In genomic region chr5:74454263-74455030, GRCh38 we compare ENCODE assay signal across 30 cellular contexts.
"Had no signal": no experiment of that assay in that cellular context is flagged by ENCODE, and none has a peak within 500 bp of the region (broad histone marks: within the 10 kb centered on the region; RNA-seq: fewer than 3 reads in every experiment).

No MANE protein-coding gene starts in this region.

- H3K36me3 ChIP-seq: ascending aorta, cardiac muscle cell, Peyer's patch, SJSA1 had no signal

- H3K4me3 Mint-ChIP-seq: activated CD4-positive, alpha-beta T cell treated with anti-CD3 and anti-CD28 coated beads, Interleukin-2, amount 10 ng/mL, durations not matched to agents 7 days and 5 days; activated CD8-positive, alpha-beta T cell treated with anti-CD3 and anti-CD28 coated beads, Interleukin-2, amount 10 ng/mL, durations not matched to agents 7 days and 5 days; activated naive CD4-positive, alpha-beta T cell treated with anti-CD3 and anti-CD28 coated beads, Interleukin-2, amount 50 U/mL, for 24 hours; activated naive CD8-positive, alpha-beta T cell treated with anti-CD3 and anti-CD28 coated beads, Interleukin-2, amount 10 ng/mL, durations not matched to agents 7 days and 5 days; activated T-cell treated with anti-CD3 and anti-CD28 coated beads, Interleukin-2, amount 50 U/mL, for 24 hours; T-helper 1 cell treated with Interleukin-12 subunit alpha and Interleukin-12 subunit beta and Interleukin-4 antibody, amounts not matched to agents 30 μg/mL and 1 μg/mL, for 36 hours; T-helper 2 cell treated with Interferon-gamma antibody and Interleukin-4, amounts not matched to agents 5 μg/mL and 100 μg/mL, for 36 hours had no signal

- H3K9me3 Mint-ChIP-seq: activated CD4-positive, alpha-beta T cell treated with anti-CD3 and anti-CD28 coated beads, Interleukin-2, amount 10 ng/mL, durations not matched to agents 7 days and 5 days; activated naive CD4-positive, alpha-beta T cell treated with anti-CD3 and anti-CD28 coated beads, Interleukin-2, amount 50 U/mL, for 24 hours; activated naive CD8-positive, alpha-beta T cell treated with anti-CD3 and anti-CD28 coated beads, Interleukin-2, amount 10 ng/mL, durations not matched to agents 7 days and 5 days; activated T-cell treated with anti-CD3 and anti-CD28 coated beads, Interleukin-2, amount 50 U/mL, for 24 hours; activated T-helper 2 cell treated with anti-CD3 and anti-CD28 coated beads, Interferon-gamma antibody, Interleukin-2, Interleukin-4, amounts not matched to agents 10 μg/mL and 5 μg/mL and 100 μg/mL, durations not matched to agents 14 hours and 24 hours and 36 hours; T-helper 1 cell treated with Interleukin-12 subunit alpha and Interleukin-12 subunit beta and Interleukin-4 antibody, amounts not matched to agents 30 μg/mL and 1 μg/mL, for 36 hours; T-helper 2 cell treated with Interferon-gamma antibody and Interleukin-4, amounts not matched to agents 5 μg/mL and 100 μg/mL, for 36 hours had no signal

- H3K36me3 Mint-ChIP-seq: activated naive CD4-positive, alpha-beta T cell treated with anti-CD3 and anti-CD28 coated beads, Interleukin-2, amount 50 U/mL, for 24 hours; activated naive CD8-positive, alpha-beta T cell treated with anti-CD3 and anti-CD28 coated beads, Interleukin-2, amount 10 ng/mL, durations not matched to agents 7 days and 5 days had no signal

- H3K27ac ChIP-seq: ascending aorta, cardiac muscle cell, Peyer's patch, SJSA1 had no signal

- ATAC-seq: activated CD8-positive, alpha-beta T cell treated with anti-CD3 and anti-CD28 coated beads, Interleukin-2, amount 10 ng/mL, durations not matched to agents 7 days and 5 days; PC-3 had no signal

- H3K4me3 ChIP-seq: ascending aorta, cardiac muscle cell, Peyer's patch, SJSA1 had no signal

- H3K9me3 ChIP-seq: ascending aorta, Peyer's patch, SJSA1, SK-N-SH had no signal

- H3K4me1 ChIP-seq: ascending aorta, Peyer's patch, SJSA1 had no signal

- H3K4me1 Mint-ChIP-seq: activated CD4-positive, alpha-beta T cell treated with anti-CD3 and anti-CD28 coated beads, Interleukin-2, amount 10 ng/mL, durations not matched to agents 7 days and 5 days; activated naive CD4-positive, alpha-beta T cell treated with anti-CD3 and anti-CD28 coated beads, Interleukin-2, amount 50 U/mL, for 24 hours; activated naive CD8-positive, alpha-beta T cell treated with anti-CD3 and anti-CD28 coated beads, Interleukin-2, amount 10 ng/mL, durations not matched to agents 7 days and 5 days had no signal

- H3K27me3 ChIP-seq: ascending aorta, cardiac muscle cell, Peyer's patch, SJSA1 had no signal

- H3K27ac Mint-ChIP-seq: activated CD4-positive, alpha-beta T cell treated with anti-CD3 and anti-CD28 coated beads, Interleukin-2, amount 10 ng/mL, durations not matched to agents 7 days and 5 days; activated CD8-positive, alpha-beta T cell treated with anti-CD3 and anti-CD28 coated beads, Interleukin-2, amount 10 ng/mL, durations not matched to agents 7 days and 5 days; activated naive CD4-positive, alpha-beta T cell treated with anti-CD3 and anti-CD28 coated beads, Interleukin-2, amount 50 U/mL, for 24 hours; activated naive CD8-positive, alpha-beta T cell treated with anti-CD3 and anti-CD28 coated beads, Interleukin-2, amount 10 ng/mL, durations not matched to agents 7 days and 5 days; activated T-cell treated with anti-CD3 and anti-CD28 coated beads, Interleukin-2, amount 50 U/mL, for 24 hours; activated T-helper 2 cell treated with anti-CD3 and anti-CD28 coated beads, Interferon-gamma antibody, Interleukin-2, Interleukin-4, amounts not matched to agents 10 μg/mL and 5 μg/mL and 100 μg/mL, durations not matched to agents 14 hours and 24 hours and 36 hours; T-helper 1 cell treated with Interleukin-12 subunit alpha and Interleukin-12 subunit beta and Interleukin-4 antibody, amounts not matched to agents 30 μg/mL and 1 μg/mL, for 36 hours; T-helper 2 cell treated with Interferon-gamma antibody and Interleukin-4, amounts not matched to agents 5 μg/mL and 100 μg/mL, for 36 hours had no signal

- DNase-seq: activated CD4-positive, alpha-beta T cell treated with anti-CD3 and anti-CD28 coated beads, Interleukin-2, amount 10 ng/mL, durations not matched to agents 7 days and 5 days; activated CD4-positive, alpha-beta T cell treated with anti-CD3 and anti-CD28 coated beads, Interleukin-2, amount 50 U/mL, for 48 hours; activated CD8-positive, alpha-beta T cell treated with anti-CD3 and anti-CD28 coated beads, Interleukin-2, amount 10 ng/mL, durations not matched to agents 7 days and 5 days; activated gamma-delta T cell; activated naive CD4-positive, alpha-beta T cell treated with Interleukin-2 at 50 U/mL for 16 hours; activated naive CD8-positive, alpha-beta T cell treated with anti-CD3 and anti-CD28 coated beads, Interleukin-2, amount 10 ng/mL, durations not matched to agents 7 days and 5 days; activated T-cell treated with anti-CD3 and anti-CD28 coated beads, Interleukin-2, amount 50 U/mL, for 24 hours; amygdala; Karpas-422; KBM-7; NCI-H1105; NCI-H1417 treated with DMSO at 0.1 percent for 48 hours; NCI-H187 treated with DMSO at 0.1 percent for 48 hours; NCI-H2081; NCI-H345; NCI-H524 treated with DMSO at 0.1 percent for 48 hours; NCI-H748 treated with DMSO at 0.1 percent for 48 hours; NK-92 treated with Interleukin-12 subunit alpha and Interleukin-12 subunit beta, amount 100 ng/mL, for 24 hours; PC-3; Peyer's patch; RPMI8226; SHP77 treated with DMSO at 0.1 percent for 48 hours; SK-N-SH had no signal

- H3K27me3 Mint-ChIP-seq: activated CD4-positive, alpha-beta T cell treated with anti-CD3 and anti-CD28 coated beads, Interleukin-2, amount 10 ng/mL, durations not matched to agents 7 days and 5 days had no signal
